21 cellular contexts compared by ENCODE assay signal in genomic region chr15:52214553-52214952, GRCh38.
"Had no signal": no experiment of that assay in that cellular context is flagged by ENCODE, and none has a peak within 500 bp of the region (broad histone marks: within the 10 kb centered on the region; RNA-seq: fewer than 3 reads in every experiment).

No MANE protein-coding gene starts in this region.

- H3K27me3 ChIP-seq: dorsolateral prefrontal cortex, esophagus muscularis mucosa, foreskin keratinocyte, gastroesophageal sphincter, heart right ventricle, left lung had no signal

- H3K27ac ChIP-seq: coronary artery, dorsolateral prefrontal cortex, esophagus muscularis mucosa, foreskin keratinocyte, gastroesophageal sphincter, heart right ventricle, left lung, lower lobe of right lung had no signal

- FAIRE-seq: colon, frontal cortex, islet of Langerhans, keratinocyte had no signal

- H3K9me3 ChIP-seq: esophagus muscularis mucosa, gastroesophageal sphincter, heart right ventricle, left lung, lower lobe of right lung, mucosa of descending colon had no signal

- H3K4me3 ChIP-seq: coronary artery, dorsolateral prefrontal cortex, esophagus muscularis mucosa, gastroesophageal sphincter, heart right ventricle, left lung, lower lobe of right lung, mucosa of descending colon had no signal

- DNase-seq: dermis blood vessel endothelial cell; dorsolateral prefrontal cortex; effector CD4-positive, alpha-beta T cell; effector memory CD4-positive, alpha-beta T cell; foreskin keratinocyte; head of caudate nucleus; heart right ventricle; hippocampal formation; left cardiac atrium; left lung; left ventricle myocardium superior; lower lobe of right lung; mucosa of descending colon; naive B cell had no signal

- ATAC-seq: foreskin keratinocyte, gastroesophageal sphincter, heart right ventricle, left cardiac atrium, left lung, left ventricle myocardium superior, lower lobe of right lung, mucosa of descending colon had no signal

- H3K4me1 ChIP-seq: esophagus muscularis mucosa, foreskin keratinocyte, gastroesophageal sphincter, heart right ventricle, left lung, lower lobe of right lung had no signal
